ENCODE assay signal across 20 cellular contexts in the genomic region with DNA sequence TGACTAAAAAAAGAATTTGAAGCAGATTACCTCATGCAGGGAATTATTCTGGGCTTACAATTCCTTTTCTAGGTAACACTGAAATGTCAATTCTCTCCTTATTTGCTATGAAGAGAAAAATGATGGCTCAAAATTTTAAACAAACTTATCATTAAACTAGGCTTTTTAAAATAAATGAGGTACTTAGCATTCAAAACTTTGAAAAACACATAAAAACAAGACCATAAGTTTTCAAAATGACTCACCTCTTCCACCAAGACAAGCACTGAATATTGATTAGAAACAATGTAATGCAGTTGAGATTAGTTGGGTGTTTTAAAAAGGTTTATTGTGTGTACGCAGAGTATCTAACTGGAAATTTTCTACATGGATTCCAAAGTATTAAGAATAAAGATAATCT.
"Had no signal": no experiment of that assay in that cellular context is flagged by ENCODE, and none has a peak within 500 bp of the region (broad histone marks: within the 10 kb centered on the region; RNA-seq: fewer than 3 reads in every experiment).

No MANE protein-coding gene starts in this region.

- H3K27ac Mint-ChIP-seq: endodermal cell, progenitor cell of endocrine pancreas had no signal

- H3K27me3 ChIP-seq: foreskin keratinocyte, pancreas, stomach, transverse colon had no signal

- ATAC-seq: foreskin keratinocyte, pancreas, right cardiac atrium had no signal

- H3K4me3 ChIP-seq: pancreas, stomach, thoracic aorta, transverse colon had no signal

- H3K27ac ChIP-seq: foreskin keratinocyte, pancreas, stomach, thoracic aorta, transverse colon had no signal

- H3K9me3 ChIP-seq: pancreas, stomach, thoracic aorta, transverse colon had no signal

- H3K27me3 Mint-ChIP-seq: naive B cell, progenitor cell of endocrine pancreas had no signal

- H3K4me3 Mint-ChIP-seq: endodermal cell, naive B cell, nephron had no signal

- H3K9me3 Mint-ChIP-seq: endodermal cell, naive B cell, nephron had no signal

- FAIRE-seq: endothelial cell of umbilical vein, pancreas, small intestine had no signal

- DNase-seq: effector CD4-positive, alpha-beta T cell; endodermal cell; erythroblast; foreskin keratinocyte; kidney glomerular epithelial cell; mesendoderm; naive B cell; occipital lobe; pancreas; right cardiac atrium; small intestine; stimulated activated CD4-positive, alpha-beta T cell treated with anti-CD3 and anti-CD28 coated beads, Interleukin-12 subunit alpha, Interleukin-12 subunit beta, amount 100 ng/mL, for 4 hours; stimulated activated naive CD4-positive, alpha-beta T cell; stomach; substantia nigra; transverse colon had no signal

- H3K36me3 ChIP-seq: thoracic aorta had no signal
